ENCODE assay signal across 2 cellular contexts in the genomic region with DNA sequence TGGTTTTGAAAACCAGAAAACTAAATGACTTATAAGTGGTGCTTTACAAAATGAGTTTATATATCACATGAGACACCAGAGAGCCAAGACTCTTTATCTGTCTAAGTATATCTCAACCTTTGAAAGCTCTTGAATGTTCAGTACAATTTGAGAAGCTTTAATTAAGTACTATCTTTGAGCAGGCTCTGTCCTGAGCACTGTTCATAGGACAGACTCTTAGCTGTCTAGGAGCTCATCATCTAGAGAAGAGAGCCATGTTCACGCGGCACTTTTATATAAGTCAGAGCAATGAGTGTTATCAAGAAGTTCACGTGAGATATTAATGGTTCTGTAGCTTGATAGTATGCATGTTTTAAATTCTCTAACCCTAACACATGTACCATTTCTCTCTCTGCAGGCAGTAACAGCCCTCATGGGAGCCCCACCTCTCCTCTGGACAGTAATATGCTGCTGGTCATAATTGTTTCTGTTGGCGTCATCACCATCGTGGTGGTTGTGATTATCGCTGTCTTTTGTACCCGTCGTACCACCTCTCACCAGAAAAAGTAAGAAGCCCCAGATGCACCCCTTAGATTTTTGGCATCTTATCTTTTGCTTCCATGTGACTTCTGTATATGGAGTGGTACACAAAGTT.
TF ChIP-seq lines count a peak whose summit lies in the region.

No MANE protein-coding gene starts in this region.

TF ChIP-seq in SK-N-SH, 30 proteins besides CTCF, POLR2A, EP300 and RAD21 (continued from another document):
- TF ChIP-seq, protein P1, sequence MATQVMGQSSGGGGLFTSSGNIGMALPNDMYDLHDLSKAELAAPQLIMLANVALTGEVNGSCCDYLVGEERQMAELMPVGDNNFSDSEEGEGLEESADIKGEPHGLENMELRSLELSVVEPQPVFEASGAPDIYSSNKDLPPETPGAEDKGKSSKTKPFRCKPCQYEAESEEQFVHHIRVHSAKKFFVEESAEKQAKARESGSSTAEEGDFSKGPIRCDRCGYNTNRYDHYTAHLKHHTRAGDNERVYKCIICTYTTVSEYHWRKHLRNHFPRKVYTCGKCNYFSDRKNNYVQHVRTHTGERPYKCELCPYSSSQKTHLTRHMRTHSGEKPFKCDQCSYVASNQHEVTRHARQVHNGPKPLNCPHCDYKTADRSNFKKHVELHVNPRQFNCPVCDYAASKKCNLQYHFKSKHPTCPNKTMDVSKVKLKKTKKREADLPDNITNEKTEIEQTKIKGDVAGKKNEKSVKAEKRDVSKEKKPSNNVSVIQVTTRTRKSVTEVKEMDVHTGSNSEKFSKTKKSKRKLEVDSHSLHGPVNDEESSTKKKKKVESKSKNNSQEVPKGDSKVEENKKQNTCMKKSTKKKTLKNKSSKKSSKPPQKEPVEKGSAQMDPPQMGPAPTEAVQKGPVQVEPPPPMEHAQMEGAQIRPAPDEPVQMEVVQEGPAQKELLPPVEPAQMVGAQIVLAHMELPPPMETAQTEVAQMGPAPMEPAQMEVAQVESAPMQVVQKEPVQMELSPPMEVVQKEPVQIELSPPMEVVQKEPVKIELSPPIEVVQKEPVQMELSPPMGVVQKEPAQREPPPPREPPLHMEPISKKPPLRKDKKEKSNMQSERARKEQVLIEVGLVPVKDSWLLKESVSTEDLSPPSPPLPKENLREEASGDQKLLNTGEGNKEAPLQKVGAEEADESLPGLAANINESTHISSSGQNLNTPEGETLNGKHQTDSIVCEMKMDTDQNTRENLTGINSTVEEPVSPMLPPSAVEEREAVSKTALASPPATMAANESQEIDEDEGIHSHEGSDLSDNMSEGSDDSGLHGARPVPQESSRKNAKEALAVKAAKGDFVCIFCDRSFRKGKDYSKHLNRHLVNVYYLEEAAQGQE (IDR thresholded peaks at IDR 0.05; ENCODE audit: low read depth, low read length), result no peak
- TF ChIP-seq NFIC (IDR thresholded peaks at IDR 0.05; ENCODE audit: borderline replicate concordance) (no peak), YY1 (IDR thresholded peaks at IDR 0.05; ENCODE audit: low read depth) (no peak)
- TF ChIP-seq, protein P2, sequence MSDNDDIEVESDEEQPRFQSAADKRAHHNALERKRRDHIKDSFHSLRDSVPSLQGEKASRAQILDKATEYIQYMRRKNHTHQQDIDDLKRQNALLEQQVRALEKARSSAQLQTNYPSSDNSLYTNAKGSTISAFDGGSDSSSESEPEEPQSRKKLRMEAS (IDR thresholded peaks at IDR 0.05; ENCODE audit: low read depth), result no peak

TF ChIP-seq in SK-N-SH treated with all-trans-retinoic acid at 6 μM for 48 hours, 23 proteins besides CTCF, POLR2A, EP300 and RAD21 (continued from another document):
- TF ChIP-seq, protein P3, sequence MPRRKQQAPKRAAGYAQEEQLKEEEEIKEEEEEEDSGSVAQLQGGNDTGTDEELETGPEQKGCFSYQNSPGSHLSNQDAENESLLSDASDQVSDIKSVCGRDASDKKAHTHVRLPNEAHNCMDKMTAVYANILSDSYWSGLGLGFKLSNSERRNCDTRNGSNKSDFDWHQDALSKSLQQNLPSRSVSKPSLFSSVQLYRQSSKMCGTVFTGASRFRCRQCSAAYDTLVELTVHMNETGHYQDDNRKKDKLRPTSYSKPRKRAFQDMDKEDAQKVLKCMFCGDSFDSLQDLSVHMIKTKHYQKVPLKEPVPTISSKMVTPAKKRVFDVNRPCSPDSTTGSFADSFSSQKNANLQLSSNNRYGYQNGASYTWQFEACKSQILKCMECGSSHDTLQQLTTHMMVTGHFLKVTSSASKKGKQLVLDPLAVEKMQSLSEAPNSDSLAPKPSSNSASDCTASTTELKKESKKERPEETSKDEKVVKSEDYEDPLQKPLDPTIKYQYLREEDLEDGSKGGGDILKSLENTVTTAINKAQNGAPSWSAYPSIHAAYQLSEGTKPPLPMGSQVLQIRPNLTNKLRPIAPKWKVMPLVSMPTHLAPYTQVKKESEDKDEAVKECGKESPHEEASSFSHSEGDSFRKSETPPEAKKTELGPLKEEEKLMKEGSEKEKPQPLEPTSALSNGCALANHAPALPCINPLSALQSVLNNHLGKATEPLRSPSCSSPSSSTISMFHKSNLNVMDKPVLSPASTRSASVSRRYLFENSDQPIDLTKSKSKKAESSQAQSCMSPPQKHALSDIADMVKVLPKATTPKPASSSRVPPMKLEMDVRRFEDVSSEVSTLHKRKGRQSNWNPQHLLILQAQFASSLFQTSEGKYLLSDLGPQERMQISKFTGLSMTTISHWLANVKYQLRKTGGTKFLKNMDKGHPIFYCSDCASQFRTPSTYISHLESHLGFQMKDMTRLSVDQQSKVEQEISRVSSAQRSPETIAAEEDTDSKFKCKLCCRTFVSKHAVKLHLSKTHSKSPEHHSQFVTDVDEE (CRISPR knock-in tag; IDR thresholded peaks at IDR 0.05), result no peak
- TF ChIP-seq OSR1 (CRISPR knock-in tag; IDR thresholded peaks at IDR 0.05) (no peak), ARNTL (CRISPR knock-in tag; IDR thresholded peaks at IDR 0.05; ENCODE audit: borderline replicate concordance, low read depth) (no peak), ISL1 (CRISPR knock-in tag; IDR thresholded peaks at IDR 0.05) (no peak), ZC3H10 (CRISPR knock-in tag; IDR thresholded peaks at IDR 0.05) (no peak), BACH2 (CRISPR knock-in tag; IDR thresholded peaks at IDR 0.05; ENCODE audit: borderline replicate concordance) (no peak), CSDC2 (CRISPR knock-in tag; IDR thresholded peaks at IDR 0.05) (no peak), PPARA (CRISPR knock-in tag; IDR thresholded peaks at IDR 0.05; ENCODE audit: borderline replicate concordance) (no peak), RARB (CRISPR knock-in tag; IDR thresholded peaks at IDR 0.05) (no peak), SNAI2 (CRISPR knock-in tag; IDR thresholded peaks at IDR 0.05) (no peak), ZFP30 (CRISPR knock-in tag; IDR thresholded peaks at IDR 0.05) (no peak), ZFP3 (CRISPR knock-in tag; IDR thresholded peaks at IDR 0.05) (no peak)
- TF ChIP-seq, protein P4, sequence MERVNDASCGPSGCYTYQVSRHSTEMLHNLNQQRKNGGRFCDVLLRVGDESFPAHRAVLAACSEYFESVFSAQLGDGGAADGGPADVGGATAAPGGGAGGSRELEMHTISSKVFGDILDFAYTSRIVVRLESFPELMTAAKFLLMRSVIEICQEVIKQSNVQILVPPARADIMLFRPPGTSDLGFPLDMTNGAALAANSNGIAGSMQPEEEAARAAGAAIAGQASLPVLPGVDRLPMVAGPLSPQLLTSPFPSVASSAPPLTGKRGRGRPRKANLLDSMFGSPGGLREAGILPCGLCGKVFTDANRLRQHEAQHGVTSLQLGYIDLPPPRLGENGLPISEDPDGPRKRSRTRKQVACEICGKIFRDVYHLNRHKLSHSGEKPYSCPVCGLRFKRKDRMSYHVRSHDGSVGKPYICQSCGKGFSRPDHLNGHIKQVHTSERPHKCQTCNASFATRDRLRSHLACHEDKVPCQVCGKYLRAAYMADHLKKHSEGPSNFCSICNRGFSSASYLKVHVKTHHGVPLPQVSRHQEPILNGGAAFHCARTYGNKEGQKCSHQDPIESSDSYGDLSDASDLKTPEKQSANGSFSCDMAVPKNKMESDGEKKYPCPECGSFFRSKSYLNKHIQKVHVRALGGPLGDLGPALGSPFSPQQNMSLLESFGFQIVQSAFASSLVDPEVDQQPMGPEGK (CRISPR knock-in tag; IDR thresholded peaks at IDR 0.05; ENCODE audit: borderline replicate concordance), result no peak
- TF ChIP-seq, protein P5, sequence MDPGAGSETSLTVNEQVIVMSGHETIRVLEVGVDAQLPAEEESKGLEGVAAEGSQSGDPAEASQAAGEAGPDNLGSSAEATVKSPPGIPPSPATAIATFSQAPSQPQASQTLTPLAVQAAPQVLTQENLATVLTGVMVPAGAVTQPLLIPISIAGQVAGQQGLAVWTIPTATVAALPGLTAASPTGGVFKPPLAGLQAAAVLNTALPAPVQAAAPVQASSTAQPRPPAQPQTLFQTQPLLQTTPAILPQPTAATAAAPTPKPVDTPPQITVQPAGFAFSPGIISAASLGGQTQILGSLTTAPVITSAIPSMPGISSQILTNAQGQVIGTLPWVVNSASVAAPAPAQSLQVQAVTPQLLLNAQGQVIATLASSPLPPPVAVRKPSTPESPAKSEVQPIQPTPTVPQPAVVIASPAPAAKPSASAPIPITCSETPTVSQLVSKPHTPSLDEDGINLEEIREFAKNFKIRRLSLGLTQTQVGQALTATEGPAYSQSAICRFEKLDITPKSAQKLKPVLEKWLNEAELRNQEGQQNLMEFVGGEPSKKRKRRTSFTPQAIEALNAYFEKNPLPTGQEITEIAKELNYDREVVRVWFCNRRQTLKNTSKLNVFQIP (CRISPR knock-in tag; IDR thresholded peaks at IDR 0.05; ENCODE audit: borderline replicate concordance, low read depth), result no peak
